13 cellular contexts compared by ENCODE assay signal in genomic region chr3:130854208-130854864, GRCh38. TPM values are rescaled to one million over a fixed set of nuclear protein-coding genes. Genes with fewer than 3 reads are reported as not detected.
DNase-seq lines count a peak whose midpoint lies in the region; ATAC-seq, FAIRE-seq and TF ChIP-seq lines count a peak whose summit lies in the region.
"Had no signal": no experiment of that assay in that cellular context is flagged by ENCODE, and none has a peak within 500 bp of the region (broad histone marks: within the 10 kb centered on the region; RNA-seq: fewer than 3 reads in every experiment).

No MANE protein-coding gene starts in this region.

- no peaks in the 10 kb centered on the region for H3K9me2 ChIP-seq in SK-N-SH

- POLR2A ChIA-PET in SK-N-SH (lab: Yijun Ruan, JAX) = no interaction called here

- H3K4me3 ChIP-seq in SK-N-SH (ENCODE audit: low read depth in 2 of 2, low read length in 1 of 2) (no peak overlapping the region), mucosa of descending colon (no peak overlapping the region)

- H3K9me3 ChIP-seq in SK-N-SH (no peaks in the 10 kb centered on the region), mucosa of descending colon (no peaks in the 10 kb centered on the region)

- H3K4me1 ChIP-seq in SK-N-SH (ENCODE audit: control insufficient read depth in 1 of 2, insufficient read depth in 2 of 2, low read depth in 1 of 2, low read length in 1 of 2) = peaks cover 5 to 15% of the 10 kb centered on the region in 2 experiments; a peak in 3 of 4 replicates
- peaks cover 9% of the 10 kb centered on the region for H3K4me1 ChIP-seq in mucosa of descending colon (ENCODE audit: low read depth)

- intact Hi-C loops in mucosa of descending colon (cut with DNase I, micrococcal nuclease) = no loop called here

- no peak for TF ChIP-seq CTCF in SK-N-SH (IDR thresholded peaks at IDR 0.05)
- no peak for TF ChIP-seq CTCF in mucosa of descending colon (IDR thresholded peaks at IDR 0.05)

- no peak for DNase-seq in SK-N-SH
- DNase-seq in D341Med (ENCODE audit: low spot score) = no peak
- no peak for DNase-seq in mucosa of descending colon
- no peak for DNase-seq in H54 (ENCODE audit: insufficient read length, low spot score)
- DNase-seq: activated B cell treated with CpG ODN at 0.5 μM for 24 hours, H9, KG1, NCI-H510A treated with DMSO at 0.1 percent for 48 hours, SIG-M5 had no signal

- no peak overlapping the region for H2AFZ ChIP-seq in SK-N-SH (ENCODE audit: low read depth)

- no peak overlapping the region for H3K27ac ChIP-seq in SK-N-SH (ENCODE audit: low read depth in 2 of 2, low read length in 1 of 2)

- no peaks in the 10 kb centered on the region for H4K20me1 ChIP-seq in SK-N-SH (ENCODE audit: insufficient read depth)

- CTCF ChIA-PET in SK-N-SH (lab: Yijun Ruan, JAX) = interaction anchor here (2.0 kb wide), 1 partner anchor 39 kb away, joined by 5 read pairs; no protein-coding TSS in a partner anchor

- FAIRE-seq in H54 (lab: Jason Lieb, UNC) = no peak

- H3K36me3 ChIP-seq in SK-N-SH (replicated peaks in 1 of 2; ENCODE audit: control insufficient read depth in 1 of 2, insufficient read depth in 2 of 2, low read length in 1 of 2) (no peaks in the 10 kb centered on the region), mucosa of descending colon (ENCODE audit: low read depth) (no peaks in the 10 kb centered on the region)

- TF ChIP-seq POLR2A in H54 (IDR thresholded peaks at IDR 0.05; ENCODE audit: low read depth, low read length) = no peak

- H3K79me2 ChIP-seq in SK-N-SH (ENCODE audit: insufficient read depth) = no peaks in the 10 kb centered on the region

- H3K4me2 ChIP-seq in SK-N-SH = no peak overlapping the region

- H3K27me3 ChIP-seq in SK-N-SH (ENCODE audit: insufficient read depth) = no peaks in the 10 kb centered on the region; the same call in 1 of the 2 replicates

- ATAC-seq in GM18498 (IDR thresholded peaks at IDR 0.05; ENCODE audit: unreplicated experiment) = peak; percentile 65
- peak; percentile 50 for ATAC-seq in GM19438 (IDR thresholded peaks at IDR 0.05; ENCODE audit: low read depth, unreplicated experiment)
- peak; percentile 42 for ATAC-seq in HG02759 (IDR thresholded peaks at IDR 0.05; ENCODE audit: unreplicated experiment)
- peak; percentile 34 for ATAC-seq in HG03460 (IDR thresholded peaks at IDR 0.05; ENCODE audit: unreplicated experiment)
- no peak for ATAC-seq in mucosa of descending colon

- no peak overlapping the region for H3K9ac ChIP-seq in SK-N-SH

- 67% methylated on average over 5 of the region's 5 CpGs for WGBS in SK-N-SH (ENCODE audit: low lambda C conversion rate)

- no peak for TF ChIP-seq EP300 in SK-N-SH (IDR thresholded peaks at IDR 0.05; ENCODE audit: borderline replicate concordance in 1 of 2, low read depth in 1 of 2, low read length in 1 of 2)

- TF ChIP-seq RAD21 in SK-N-SH (IDR thresholded peaks at IDR 0.05; ENCODE audit: low read length) = no peak

- H3F3A ChIP-seq in SK-N-SH (replicated peaks; ENCODE audit: insufficient read depth) = no peaks in the 10 kb centered on the region

TF ChIP-seq in SK-N-SH, 30 proteins besides CTCF, POLR2A, EP300 and RAD21:
- TF ChIP-seq FOSL2 (IDR thresholded peaks at IDR 0.05; ENCODE audit: borderline replicate concordance, low read depth) = no peak
- TF ChIP-seq MXI1 (IDR thresholded peaks at IDR 0.05; ENCODE audit: low read depth, low read length) = no peak
- no peak for TF ChIP-seq USF2 (IDR thresholded peaks at IDR 0.05; ENCODE audit: borderline replicate concordance, low read depth, low read length)
- no peak for TF ChIP-seq GABPA (IDR thresholded peaks at IDR 0.05; ENCODE audit: low read depth)
- TF ChIP-seq ZBTB33 (IDR thresholded peaks at IDR 0.05; ENCODE audit: borderline replicate concordance, low read depth) = no peak
- no peak for TF ChIP-seq SMC3 (IDR thresholded peaks at IDR 0.05; ENCODE audit: low read depth, low read length)

RNA-seq across cellular contexts. Expression of gene ATP2C1, which starts 39.5 kb away (rescaled TPM):
- 35.6 and 48.1 TPM in 2 replicates for polyA plus RNA-seq in SK-N-SH (2012; rRNA removed)
- 52.4 and 57.7 TPM in 2 replicates for polyA plus RNA-seq in SK-N-SH (2012; cell fraction: cytosol; rRNA removed)
- polyA plus RNA-seq in SK-N-SH (2012; cell fraction: nucleus; rRNA removed) = 16.6 and 61.3 TPM in 2 replicates
- 10 to 100 TPM; 54.9 to 61.6 (median 56.9) TPM for total RNA-seq in mucosa of descending colon
